Comparison of ENCODE assay signal across 13 cellular contexts in the genomic region with DNA sequence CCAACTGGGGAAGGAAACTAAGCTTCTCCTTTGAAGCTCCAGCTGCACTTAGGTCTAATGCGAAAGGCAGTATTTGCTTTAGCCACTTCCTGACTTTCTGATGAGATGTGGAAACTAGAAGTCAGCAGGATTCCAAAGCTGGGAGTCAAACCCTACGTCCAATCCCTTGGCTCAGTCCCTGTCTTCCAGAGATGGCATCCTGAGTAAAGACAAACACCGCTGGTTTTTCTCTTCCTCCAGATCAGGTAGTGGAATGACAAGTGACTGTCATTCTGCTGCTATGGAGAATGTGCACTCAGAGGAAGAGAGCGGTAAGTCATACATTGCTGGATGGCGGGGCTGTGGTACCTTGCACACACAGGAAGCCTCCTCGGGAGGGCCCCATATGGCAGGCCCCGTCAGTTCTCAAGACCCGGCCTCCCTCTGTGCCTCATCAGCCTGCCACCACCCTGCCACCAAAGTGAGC.
A peak's percentile ranks its signal among the peaks of the same experiment; 100 is the strongest.
DNase-seq lines count a peak whose midpoint lies in the region; ATAC-seq and TF ChIP-seq lines count a peak whose summit lies in the region.
"Had no signal": no experiment of that assay in that cellular context is flagged by ENCODE, and none has a peak within 500 bp of the region (broad histone marks: within the 10 kb centered on the region; RNA-seq: fewer than 3 reads in every experiment).

No MANE protein-coding gene starts in this region.

- peak overlapping the region; percentile 9 for H3K27ac ChIP-seq in hepatocyte
- H3K27ac ChIP-seq: BLaER1, heart left ventricle had no signal

- H3K79me2 ChIP-seq in hepatocyte: no peaks in the 10 kb centered on the region

- no peak overlapping the region for H2AFZ ChIP-seq in hepatocyte

- H3K4me2 ChIP-seq in hepatocyte: peak overlapping the region; percentile 38
- H3K4me2 ChIP-seq: BLaER1 had no signal

- H3K36me3 ChIP-seq in hepatocyte (replicated peaks; ENCODE audit: insufficient read depth, low read depth): no peaks in the 10 kb centered on the region
- H3K36me3 ChIP-seq: BLaER1, heart left ventricle had no signal

- no peaks in the 10 kb centered on the region for H4K20me1 ChIP-seq in hepatocyte (ENCODE audit: insufficient read depth, poor library complexity, severe bottlenecking)
- H4K20me1 ChIP-seq: BLaER1 had no signal

- 61% methylated on average over 8 of the region's 8 CpGs for WGBS in hepatocyte (ENCODE audit: low lambda C conversion rate, missing lambda C conversion rate)

- H3K27me3 Mint-ChIP-seq in activated naive CD8-positive, alpha-beta T cell treated with anti-CD3 and anti-CD28 coated beads, Interleukin-2, amount 50 U/mL, for 24 hours: peaks cover 2% of the 10 kb centered on the region
- no peaks in the 10 kb centered on the region for H3K27me3 Mint-ChIP-seq in activated naive CD8-positive, alpha-beta T cell treated with anti-CD3 and anti-CD28 coated beads for 36 hours
- H3K27me3 Mint-ChIP-seq: activated CD4-positive, alpha-beta T cell treated with anti-CD3 and anti-CD28 coated beads, Interleukin-2, amount 10 ng/mL, durations not matched to agents 24 days and 14 days; activated naive CD8-positive, alpha-beta T cell treated with anti-CD3 and anti-CD28 coated beads, Interleukin-2, amount 10 ng/mL, durations not matched to agents 7 days and 5 days had no signal

- no peak for DNase-seq in activated naive CD8-positive, alpha-beta T cell treated with anti-CD3 and anti-CD28 coated beads, Interleukin-2, amount 50 U/mL, for 24 hours
- DNase-seq in activated naive CD8-positive, alpha-beta T cell treated with anti-CD3 and anti-CD28 coated beads for 36 hours: no peak
- peak; percentile 58 for DNase-seq in NCI-H69 (lab: John Stamatoyannopoulos, UW)
- DNase-seq in hepatocyte (ENCODE audit: low spot score): peak; percentile 27
- peak; percentile 45 for DNase-seq in stromal cell of bone marrow (ENCODE audit: low read depth)
- DNase-seq in NCI-H1694 (lab: John Stamatoyannopoulos, UW): no peak
- DNase-seq: activated CD4-positive, alpha-beta T cell treated with anti-CD3 and anti-CD28 coated beads, Interleukin-2, amount 10 ng/mL, durations not matched to agents 24 days and 14 days; activated naive CD8-positive, alpha-beta T cell treated with anti-CD3 and anti-CD28 coated beads, Interleukin-2, amount 10 ng/mL, durations not matched to agents 7 days and 5 days; heart left ventricle; NCI-H524 treated with DMSO at 0.1 percent for 48 hours had no signal

- H3K27ac Mint-ChIP-seq in activated naive CD8-positive, alpha-beta T cell treated with anti-CD3 and anti-CD28 coated beads, Interleukin-2, amount 50 U/mL, for 24 hours: no peak overlapping the region
- no peak overlapping the region for H3K27ac Mint-ChIP-seq in activated naive CD8-positive, alpha-beta T cell treated with anti-CD3 and anti-CD28 coated beads for 36 hours
- H3K27ac Mint-ChIP-seq: activated CD4-positive, alpha-beta T cell treated with anti-CD3 and anti-CD28 coated beads, Interleukin-2, amount 10 ng/mL, durations not matched to agents 24 days and 14 days; activated naive CD8-positive, alpha-beta T cell treated with anti-CD3 and anti-CD28 coated beads, Interleukin-2, amount 10 ng/mL, durations not matched to agents 7 days and 5 days had no signal

- H3K9me3 Mint-ChIP-seq in activated naive CD8-positive, alpha-beta T cell treated with anti-CD3 and anti-CD28 coated beads, Interleukin-2, amount 50 U/mL, for 24 hours: no peaks in the 10 kb centered on the region
- H3K9me3 Mint-ChIP-seq in activated naive CD8-positive, alpha-beta T cell treated with anti-CD3 and anti-CD28 coated beads for 36 hours: no peaks in the 10 kb centered on the region
- H3K9me3 Mint-ChIP-seq: activated CD4-positive, alpha-beta T cell treated with anti-CD3 and anti-CD28 coated beads, Interleukin-2, amount 10 ng/mL, durations not matched to agents 24 days and 14 days; activated naive CD8-positive, alpha-beta T cell treated with anti-CD3 and anti-CD28 coated beads, Interleukin-2, amount 10 ng/mL, durations not matched to agents 7 days and 5 days had no signal

- no peaks in the 10 kb centered on the region for H3K9me2 ChIP-seq in hepatocyte (replicated peaks; ENCODE audit: insufficient read depth)

- peaks cover 12% of the 10 kb centered on the region for H3K4me1 Mint-ChIP-seq in activated naive CD8-positive, alpha-beta T cell treated with anti-CD3 and anti-CD28 coated beads, Interleukin-2, amount 50 U/mL, for 24 hours
- H3K4me1 Mint-ChIP-seq in activated naive CD8-positive, alpha-beta T cell treated with anti-CD3 and anti-CD28 coated beads for 36 hours: peaks cover 8% of the 10 kb centered on the region
- H3K4me1 Mint-ChIP-seq: activated naive CD8-positive, alpha-beta T cell treated with anti-CD3 and anti-CD28 coated beads, Interleukin-2, amount 10 ng/mL, durations not matched to agents 7 days and 5 days had no signal

- H3K27me3 ChIP-seq in hepatocyte: no peaks in the 10 kb centered on the region
- H3K27me3 ChIP-seq: BLaER1 had no signal

- no peaks in the 10 kb centered on the region for H3K36me3 Mint-ChIP-seq in activated naive CD8-positive, alpha-beta T cell treated with anti-CD3 and anti-CD28 coated beads, Interleukin-2, amount 50 U/mL, for 24 hours (ENCODE audit: low read depth)
- no peaks in the 10 kb centered on the region for H3K36me3 Mint-ChIP-seq in activated naive CD8-positive, alpha-beta T cell treated with anti-CD3 and anti-CD28 coated beads for 36 hours
- H3K36me3 Mint-ChIP-seq: activated naive CD8-positive, alpha-beta T cell treated with anti-CD3 and anti-CD28 coated beads, Interleukin-2, amount 10 ng/mL, durations not matched to agents 7 days and 5 days had no signal

- no peaks in the 10 kb centered on the region for H3K4me1 ChIP-seq in hepatocyte (ENCODE audit: insufficient read depth)
- H3K4me1 ChIP-seq: heart left ventricle had no signal

- H3K9me3 ChIP-seq in hepatocyte (ENCODE audit: low read depth): no peaks in the 10 kb centered on the region
- H3K9me3 ChIP-seq: BLaER1, heart left ventricle had no signal

- no peak overlapping the region for H3K4me3 Mint-ChIP-seq in activated naive CD8-positive, alpha-beta T cell treated with anti-CD3 and anti-CD28 coated beads, Interleukin-2, amount 50 U/mL, for 24 hours
- H3K4me3 Mint-ChIP-seq in activated naive CD8-positive, alpha-beta T cell treated with anti-CD3 and anti-CD28 coated beads for 36 hours: no peak overlapping the region
- H3K4me3 Mint-ChIP-seq: activated CD4-positive, alpha-beta T cell treated with anti-CD3 and anti-CD28 coated beads, Interleukin-2, amount 10 ng/mL, durations not matched to agents 24 days and 14 days; activated naive CD8-positive, alpha-beta T cell treated with anti-CD3 and anti-CD28 coated beads, Interleukin-2, amount 10 ng/mL, durations not matched to agents 7 days and 5 days had no signal

- no peak overlapping the region for H3K4me3 ChIP-seq in hepatocyte
- H3K4me3 ChIP-seq: BLaER1, heart left ventricle had no signal

- ATAC-seq in activated naive CD8-positive, alpha-beta T cell treated with anti-CD3 and anti-CD28 coated beads, Interleukin-2, amount 50 U/mL, for 24 hours: peak; percentile 40
- no peak for ATAC-seq in GM19351 (IDR thresholded peaks at IDR 0.05; ENCODE audit: unreplicated experiment)
- ATAC-seq in HG03354 (IDR thresholded peaks at IDR 0.05; ENCODE audit: poor library complexity, severe bottlenecking, unreplicated experiment): no peak
- ATAC-seq: heart left ventricle had no signal

- TF ChIP-seq CTCF in hepatocyte (IDR thresholded peaks at IDR 0.05; ENCODE audit: poor library complexity): no peak

Comparison
In these comparisons a context has a peak if more than half of its experiments do, and no peak if none do; other contexts are left out.
1. DNase-seq: peak in NCI-H69 (single experiment), hepatocyte (single experiment) and stromal cell of bone marrow (single experiment); none in activated naive CD8-positive, alpha-beta T cell treated with anti-CD3 and anti-CD28 coated beads, Interleukin-2, amount 50 U/mL, for 24 hours (single experiment), activated naive CD8-positive, alpha-beta T cell treated with anti-CD3 and anti-CD28 coated beads for 36 hours (single experiment) and NCI-H1694 (single experiment).